ENCODE assay signal across 28 cellular contexts in genomic region chr13:49865174-49865573, GRCh38.
"Had no signal": no experiment of that assay in that cellular context is flagged by ENCODE, and none has a peak within 500 bp of the region (broad histone marks: within the 10 kb centered on the region; RNA-seq: fewer than 3 reads in every experiment).

No MANE protein-coding gene starts in this region.

- DNase-seq: stimulated activated CD4-positive, alpha-beta T cell treated with anti-CD3 and anti-CD28 coated beads, Interleukin-2, amount 100 ng/mL, for 48 hours; stimulated activated CD4-positive, alpha-beta T cell treated with anti-CD3 and anti-CD28 coated beads, Interleukin-4, amount 100 ng/mL, for 1 hour; stimulated activated CD4-positive, alpha-beta T cell treated with anti-CD3 and anti-CD28 coated beads, Interleukin-4, amount 100 ng/mL, for 24 hours; stimulated activated CD4-positive, alpha-beta T cell treated with anti-CD3 and anti-CD28 coated beads, Interleukin-4, amount 100 ng/mL, for 4 hours; stimulated activated CD8-positive, alpha-beta memory T cell treated with anti-CD3 and anti-CD28 coated beads, Interleukin-4, amount 100 ng/mL, for 48 hours; stimulated activated naive B cell treated with anti-CD40 and anti-IgM and Interleukin-4, amounts not matched to agents 10 μg/mL and 1 μg/mL and 100 μg/mL, for 72 hours; stimulated activated naive CD4-positive, alpha-beta T cell; stimulated activated naive CD4-positive, alpha-beta T cell treated with Interleukin-2 at 50 U/mL for 16 hours; stimulated activated naive CD8-positive, alpha-beta T cell treated with anti-CD3 and anti-CD28 coated beads, Interleukin-15, amount 100 ng/mL, for 72 hours; stimulated activated naive CD8-positive, alpha-beta T cell treated with anti-CD3 and anti-CD28 coated beads, Interleukin-15, Interleukin-2, amounts not matched to agents 100 U/mL and 50 U/mL, for 24 hours; stomach; substantia nigra; testis; thyroid gland; tibial artery; transverse colon; trophoblast cell; upper lobe of left lung; upper lobe of right lung; uterus had no signal

- H3K36me3 ChIP-seq: stomach, suprapubic skin, thoracic aorta, thyroid gland, tibial artery, tibial nerve, transverse colon, upper lobe of left lung, upper lobe of right lung, uterus, vagina had no signal

- H3K36me3 Mint-ChIP-seq: stimulated activated effector memory CD8-positive, alpha-beta T cell treated with anti-CD3 and anti-CD28 coated beads, Interleukin-12 subunit alpha, Interleukin-12 subunit beta, amount 100 ng/mL, for 72 hours; stimulated activated memory B cell treated with anti-CD40 and anti-IgM and Interleukin-4, amounts not matched to agents 10 μg/mL and 1 μg/mL and 100 μg/mL, for 72 hours; stimulated activated naive B cell treated with anti-CD40 and anti-IgM and Interleukin-4, amounts not matched to agents 10 μg/mL and 1 μg/mL and 100 μg/mL, for 72 hours; type B pancreatic cell had no signal

- H3K4me3 Mint-ChIP-seq: stimulated activated effector memory CD8-positive, alpha-beta T cell treated with anti-CD3 and anti-CD28 coated beads, Interleukin-12 subunit alpha, Interleukin-12 subunit beta, amount 100 ng/mL, for 72 hours; stimulated activated memory B cell treated with anti-CD40 and anti-IgM and Interleukin-4, amounts not matched to agents 10 μg/mL and 1 μg/mL and 100 μg/mL, for 72 hours; stimulated activated naive B cell treated with anti-CD40 and anti-IgM and Interleukin-4, amounts not matched to agents 10 μg/mL and 1 μg/mL and 100 μg/mL, for 72 hours; stimulated activated naive CD8-positive, alpha-beta T cell treated with anti-CD3 and anti-CD28 coated beads, Interleukin-15, amount 100 ng/mL, for 72 hours; stimulated activated naive CD8-positive, alpha-beta T cell treated with anti-CD3 and anti-CD28 coated beads, Interleukin-15, Interleukin-2, amounts not matched to agents 100 ng/mL and 50 ng/mL, for 24 hours; type B pancreatic cell had no signal

- H3K27me3 Mint-ChIP-seq: stimulated activated naive CD8-positive, alpha-beta T cell treated with anti-CD3 and anti-CD28 coated beads, Interleukin-15, amount 100 ng/mL, for 72 hours; type B pancreatic cell had no signal

- H3K27ac Mint-ChIP-seq: stimulated activated effector memory CD8-positive, alpha-beta T cell treated with anti-CD3 and anti-CD28 coated beads, Interleukin-12 subunit alpha, Interleukin-12 subunit beta, amount 100 ng/mL, for 72 hours; stimulated activated memory B cell treated with anti-CD40 and anti-IgM and Interleukin-4, amounts not matched to agents 10 μg/mL and 1 μg/mL and 100 μg/mL, for 72 hours; stimulated activated naive B cell treated with anti-CD40 and anti-IgM and Interleukin-4, amounts not matched to agents 10 μg/mL and 1 μg/mL and 100 μg/mL, for 72 hours; stimulated activated naive CD8-positive, alpha-beta T cell treated with anti-CD3 and anti-CD28 coated beads, Interleukin-15, amount 100 ng/mL, for 72 hours; stimulated activated naive CD8-positive, alpha-beta T cell treated with anti-CD3 and anti-CD28 coated beads, Interleukin-15, Interleukin-2, amounts not matched to agents 100 ng/mL and 50 ng/mL, for 24 hours; type B pancreatic cell had no signal

- H3K27me3 ChIP-seq: stomach, suprapubic skin, testis, thyroid gland, tibial artery, tibial nerve, transverse colon, upper lobe of left lung, upper lobe of right lung, uterus, vagina had no signal

- ATAC-seq: stimulated activated effector memory CD8-positive, alpha-beta T cell treated with anti-CD3 and anti-CD28 coated beads, Interleukin-12 subunit alpha, Interleukin-12 subunit beta, amount 100 ng/mL, for 72 hours; stimulated activated memory B cell treated with anti-CD40 and anti-IgM and Interleukin-4, amounts not matched to agents 10 μg/mL and 1 μg/mL and 100 μg/mL, for 72 hours; stimulated activated naive B cell treated with anti-CD40 and anti-IgM and Interleukin-4, amounts not matched to agents 10 μg/mL and 1 μg/mL and 100 μg/mL, for 72 hours; stimulated activated naive CD8-positive, alpha-beta T cell treated with anti-CD3 and anti-CD28 coated beads, Interleukin-15, amount 100 ng/mL, for 72 hours; stimulated activated naive CD8-positive, alpha-beta T cell treated with anti-CD3 and anti-CD28 coated beads, Interleukin-15, Interleukin-2, amounts not matched to agents 100 U/mL and 50 U/mL, for 24 hours; upper lobe of right lung had no signal

- H3K4me1 ChIP-seq: suprapubic skin, testis, thyroid gland, tibial artery, tibial nerve, transverse colon, upper lobe of left lung, upper lobe of right lung, uterus, vagina had no signal

- H3K9me3 ChIP-seq: stomach, suprapubic skin, testis, thoracic aorta, thyroid gland, tibial artery, tibial nerve, transverse colon, upper lobe of left lung, upper lobe of right lung, uterus, vagina had no signal

- H3K4me3 ChIP-seq: stomach, suprapubic skin, testis, thoracic aorta, thyroid gland, tibial artery, tibial nerve, transverse colon, upper lobe of left lung, upper lobe of right lung, uterus, vagina had no signal

- H3K9me3 Mint-ChIP-seq: stimulated activated effector memory CD8-positive, alpha-beta T cell treated with anti-CD3 and anti-CD28 coated beads, Interleukin-12 subunit alpha, Interleukin-12 subunit beta, amount 100 ng/mL, for 72 hours; stimulated activated naive CD8-positive, alpha-beta T cell treated with anti-CD3 and anti-CD28 coated beads, Interleukin-15, amount 100 ng/mL, for 72 hours; stimulated activated naive CD8-positive, alpha-beta T cell treated with anti-CD3 and anti-CD28 coated beads, Interleukin-15, Interleukin-2, amounts not matched to agents 100 ng/mL and 50 ng/mL, for 24 hours had no signal

- H3K27ac ChIP-seq: stomach, suprapubic skin, testis, thoracic aorta, thyroid gland, tibial artery, tibial nerve, transverse colon, upper lobe of right lung, uterus, vagina had no signal

- H3K4me1 Mint-ChIP-seq: stimulated activated effector memory CD8-positive, alpha-beta T cell treated with anti-CD3 and anti-CD28 coated beads, Interleukin-12 subunit alpha, Interleukin-12 subunit beta, amount 100 ng/mL, for 72 hours; stimulated activated memory B cell treated with anti-CD40 and anti-IgM and Interleukin-4, amounts not matched to agents 10 μg/mL and 1 μg/mL and 100 μg/mL, for 72 hours; stimulated activated naive B cell treated with anti-CD40 and anti-IgM and Interleukin-4, amounts not matched to agents 10 μg/mL and 1 μg/mL and 100 μg/mL, for 72 hours; stimulated activated naive CD8-positive, alpha-beta T cell treated with anti-CD3 and anti-CD28 coated beads, Interleukin-15, amount 100 ng/mL, for 72 hours had no signal
